In genomic region chr15:101804375-101804774, GRCh38 we compare ENCODE assay signal across 39 cellular contexts. TPM values are rescaled to one million over a fixed set of nuclear protein-coding genes. Genes with fewer than 3 reads are reported as not detected.
"Had no signal": no experiment of that assay in that cellular context is flagged by ENCODE, and none has a peak within 500 bp of the region (broad histone marks: within the 10 kb centered on the region; RNA-seq: fewer than 3 reads in every experiment).

No MANE protein-coding gene starts in this region.

- H3K27ac Mint-ChIP-seq: activated B cell treated with CpG ODN at 0.5 μM for 24 hours; activated CD4-positive, alpha-beta memory T cell treated with anti-CD3 and anti-CD28 coated beads for 36 hours; activated CD4-positive, alpha-beta T cell treated with anti-CD3 and anti-CD28 coated beads, Interleukin-2, amount 10 ng/mL, durations not matched to agents 24 days and 14 days; activated CD8-positive, alpha-beta T cell treated with anti-CD3 and anti-CD28 coated beads for 36 hours; activated naive CD4-positive, alpha-beta T cell treated with anti-CD3 and anti-CD28 coated beads, Interleukin-2, amount 10 ng/mL, durations not matched to agents 7 days and 5 days; activated naive CD4-positive, alpha-beta T cell treated with anti-CD3 and anti-CD28 coated beads, Interleukin-2, amount 50 U/mL, for 24 hours; activated naive CD8-positive, alpha-beta T cell; activated naive CD8-positive, alpha-beta T cell treated with anti-CD3 and anti-CD28 coated beads, Interleukin-2, amount 10 ng/mL, durations not matched to agents 7 days and 5 days; activated naive CD8-positive, alpha-beta T cell treated with anti-CD3 and anti-CD28 coated beads, Interleukin-2, amount 50 U/mL, for 24 hours; activated T-helper 2 cell treated with anti-CD3 and anti-CD28 coated beads, Interferon-gamma antibody, Interleukin-2, Interleukin-4, amounts not matched to agents 10 μg/mL and 5 μg/mL and 100 μg/mL, durations not matched to agents 14 hours and 24 hours and 36 hours; T-helper 1 cell treated with Interleukin-12 subunit alpha and Interleukin-12 subunit beta and Interleukin-4 antibody, amounts not matched to agents 30 μg/mL and 1 μg/mL, for 36 hours; T-helper 2 cell treated with Interferon-gamma antibody and Interleukin-4, amounts not matched to agents 5 μg/mL and 100 μg/mL, for 36 hours had no signal

- H3K36me3 Mint-ChIP-seq: activated CD4-positive, alpha-beta memory T cell treated with anti-CD3 and anti-CD28 coated beads for 36 hours; activated naive CD4-positive, alpha-beta T cell treated with anti-CD3 and anti-CD28 coated beads, Interleukin-2, amount 10 ng/mL, durations not matched to agents 7 days and 5 days; activated naive CD4-positive, alpha-beta T cell treated with anti-CD3 and anti-CD28 coated beads, Interleukin-2, amount 50 U/mL, for 24 hours; activated naive CD8-positive, alpha-beta T cell; activated naive CD8-positive, alpha-beta T cell treated with anti-CD3 and anti-CD28 coated beads, Interleukin-2, amount 10 ng/mL, durations not matched to agents 7 days and 5 days had no signal

- H3K9me3 ChIP-seq: ascending aorta, body of pancreas had no signal

- FAIRE-seq: colon, TTC549 had no signal

- ATAC-seq: activated CD8-positive, alpha-beta T cell treated with anti-CD3 and anti-CD28 coated beads for 36 hours; activated naive CD8-positive, alpha-beta T cell treated with anti-CD3 and anti-CD28 coated beads, Interleukin-2, amount 50 U/mL, for 24 hours; activated T-cell treated with anti-CD3 and anti-CD28 coated beads, Interleukin-2, amount 50 U/mL, for 4 hours; body of pancreas had no signal

- H3K27me3 ChIP-seq: ascending aorta, body of pancreas, brain microvascular endothelial cell, breast epithelium had no signal

- H3K9me3 Mint-ChIP-seq: activated B cell treated with CpG ODN at 0.5 μM for 24 hours; activated CD4-positive, alpha-beta memory T cell treated with anti-CD3 and anti-CD28 coated beads for 36 hours; activated CD4-positive, alpha-beta T cell treated with anti-CD3 and anti-CD28 coated beads, Interleukin-2, amount 10 ng/mL, durations not matched to agents 24 days and 14 days; activated CD8-positive, alpha-beta T cell treated with anti-CD3 and anti-CD28 coated beads for 36 hours; activated naive CD4-positive, alpha-beta T cell treated with anti-CD3 and anti-CD28 coated beads, Interleukin-2, amount 10 ng/mL, durations not matched to agents 7 days and 5 days; activated naive CD8-positive, alpha-beta T cell treated with anti-CD3 and anti-CD28 coated beads, Interleukin-2, amount 10 ng/mL, durations not matched to agents 7 days and 5 days; activated naive CD8-positive, alpha-beta T cell treated with anti-CD3 and anti-CD28 coated beads, Interleukin-2, amount 50 U/mL, for 24 hours; activated T-cell treated with anti-CD3 and anti-CD28 coated beads, Interleukin-2, amount 50 U/mL, for 4 hours; activated T-helper 2 cell treated with anti-CD3 and anti-CD28 coated beads, Interferon-gamma antibody, Interleukin-2, Interleukin-4, amounts not matched to agents 10 μg/mL and 5 μg/mL and 100 μg/mL, durations not matched to agents 14 hours and 24 hours and 36 hours; T-helper 1 cell treated with Interleukin-12 subunit alpha and Interleukin-12 subunit beta and Interleukin-4 antibody, amounts not matched to agents 30 μg/mL and 1 μg/mL, for 36 hours; T-helper 2 cell treated with Interferon-gamma antibody and Interleukin-4, amounts not matched to agents 5 μg/mL and 100 μg/mL, for 36 hours had no signal

- H3K36me3 ChIP-seq: ascending aorta, brain microvascular endothelial cell, breast epithelium had no signal

- H3K4me1 ChIP-seq: ascending aorta, body of pancreas, breast epithelium had no signal

- H3K4me1 Mint-ChIP-seq: activated B cell treated with CpG ODN at 0.5 μM for 24 hours; activated CD4-positive, alpha-beta T cell treated with anti-CD3 and anti-CD28 coated beads, Interleukin-2, amount 10 ng/mL, durations not matched to agents 24 days and 14 days; activated naive CD4-positive, alpha-beta T cell treated with anti-CD3 and anti-CD28 coated beads, Interleukin-2, amount 10 ng/mL, durations not matched to agents 7 days and 5 days; activated naive CD4-positive, alpha-beta T cell treated with anti-CD3 and anti-CD28 coated beads, Interleukin-2, amount 50 U/mL, for 24 hours; activated naive CD8-positive, alpha-beta T cell treated with anti-CD3 and anti-CD28 coated beads, Interleukin-2, amount 10 ng/mL, durations not matched to agents 7 days and 5 days; activated naive CD8-positive, alpha-beta T cell treated with anti-CD3 and anti-CD28 coated beads, Interleukin-2, amount 50 U/mL, for 24 hours had no signal

- H3K4me3 ChIP-seq: ascending aorta, body of pancreas, breast epithelium had no signal

- H3K27ac ChIP-seq: ascending aorta, body of pancreas, brain microvascular endothelial cell, breast epithelium, VCaP had no signal

- H3K4me3 Mint-ChIP-seq: activated B cell treated with CpG ODN at 0.5 μM for 24 hours; activated CD4-positive, alpha-beta memory T cell treated with anti-CD3 and anti-CD28 coated beads for 36 hours; activated CD4-positive, alpha-beta T cell treated with anti-CD3 and anti-CD28 coated beads, Interleukin-2, amount 10 ng/mL, durations not matched to agents 24 days and 14 days; activated CD8-positive, alpha-beta T cell treated with anti-CD3 and anti-CD28 coated beads for 36 hours; activated naive CD4-positive, alpha-beta T cell treated with anti-CD3 and anti-CD28 coated beads, Interleukin-2, amount 10 ng/mL, durations not matched to agents 7 days and 5 days; activated naive CD4-positive, alpha-beta T cell treated with anti-CD3 and anti-CD28 coated beads, Interleukin-2, amount 50 U/mL, for 24 hours; activated naive CD8-positive, alpha-beta T cell; activated naive CD8-positive, alpha-beta T cell treated with anti-CD3 and anti-CD28 coated beads, Interleukin-2, amount 10 ng/mL, durations not matched to agents 7 days and 5 days; activated naive CD8-positive, alpha-beta T cell treated with anti-CD3 and anti-CD28 coated beads, Interleukin-2, amount 50 U/mL, for 24 hours; activated T-cell treated with anti-CD3 and anti-CD28 coated beads, Interleukin-2, amount 50 U/mL, for 4 hours; T-helper 1 cell treated with Interleukin-12 subunit alpha and Interleukin-12 subunit beta and Interleukin-4 antibody, amounts not matched to agents 30 μg/mL and 1 μg/mL, for 36 hours; T-helper 2 cell treated with Interferon-gamma antibody and Interleukin-4, amounts not matched to agents 5 μg/mL and 100 μg/mL, for 36 hours had no signal

- DNase-seq: activated B cell treated with CpG ODN at 0.5 μM for 24 hours; activated CD4-positive, alpha-beta memory T cell treated with anti-CD3 and anti-CD28 coated beads for 36 hours; activated CD4-positive, alpha-beta T cell treated with anti-CD3 and anti-CD28 coated beads for 4 hours; activated CD4-positive, alpha-beta T cell treated with anti-CD3 and anti-CD28 coated beads, Interleukin-2, amount 10 ng/mL, durations not matched to agents 24 days and 14 days; activated CD4-positive, alpha-beta T cell treated with anti-CD3 and anti-CD28 coated beads, Interleukin-2, amount 50 U/mL, for 1 hour; activated CD4-positive, alpha-beta T cell treated with anti-CD3 and anti-CD28 coated beads, Interleukin-2, amount 50 U/mL, for 4 hours; activated CD4-positive, CD25-positive, alpha-beta regulatory T cell treated with anti-CD3 and anti-CD28 coated beads, Interleukin-2, amount 50 U/mL, for 72 hours; activated CD8-positive, alpha-beta memory T cell treated with anti-CD3 and anti-CD28 coated beads, Interleukin-2, amount 50 U/mL, for 4 hours; activated CD8-positive, alpha-beta T cell treated with anti-CD3 and anti-CD28 coated beads for 36 hours; activated effector memory CD4-positive, alpha-beta T cell treated with Interleukin-2 at 50 U/mL for 16 hours; activated gamma-delta T cell; activated naive CD4-positive, alpha-beta T cell treated with anti-CD3 and anti-CD28 coated beads, Interleukin-2, amount 10 ng/mL, durations not matched to agents 7 days and 5 days; activated naive CD4-positive, alpha-beta T cell treated with Interleukin-2 at 50 U/mL for 16 hours; activated naive CD8-positive, alpha-beta T cell treated with anti-CD3 and anti-CD28 coated beads, Interleukin-2, amount 10 ng/mL, durations not matched to agents 7 days and 5 days; activated naive CD8-positive, alpha-beta T cell treated with anti-CD3 and anti-CD28 coated beads, Interleukin-2, amount 50 U/mL, for 24 hours; activated T-cell treated with anti-CD3 and anti-CD28 coated beads for 4 hours; activated T-cell treated with anti-CD3 and anti-CD28 coated beads, Interleukin-2, amount 50 U/mL, for 1 hour; activated T-cell treated with anti-CD3 and anti-CD28 coated beads, Interleukin-2, amount 50 U/mL, for 4 hours; amygdala; anterior cingulate cortex; body of pancreas; brain microvascular endothelial cell; central memory CD4-positive, alpha-beta T cell; T-helper 2 cell; T-helper 9 cell had no signal

RNA-seq across cellular contexts. Expression of gene OR4F6, which starts 1.1 kb away (rescaled TPM):
- total RNA-seq: activated B cell treated with CpG ODN at 0.5 μM for 24 hours; activated CD4-positive, alpha-beta memory T cell treated with anti-CD3 and anti-CD28 coated beads for 36 hours; activated CD4-positive, alpha-beta T cell treated with anti-CD3 and anti-CD28 coated beads, Interleukin-2, amount 10 ng/mL, durations not matched to agents 24 days and 14 days; activated CD8-positive, alpha-beta memory T cell treated with anti-CD3 and anti-CD28 coated beads for 36 hours; activated CD8-positive, alpha-beta T cell treated with anti-CD3 and anti-CD28 coated beads for 36 hours; activated naive CD8-positive, alpha-beta T cell treated with anti-CD3 and anti-CD28 coated beads, Interleukin-2, amount 10 ng/mL, durations not matched to agents 7 days and 5 days; activated T-cell treated with anti-CD3 and anti-CD28 coated beads, Interleukin-2, amount 50 U/mL, for 4 hours; activated T-helper 2 cell treated with anti-CD3 and anti-CD28 coated beads, Interferon-gamma antibody, Interleukin-2, Interleukin-4, amounts not matched to agents 10 μg/mL and 5 μg/mL and 100 μg/mL, durations not matched to agents 14 hours and 24 hours and 36 hours; ascending aorta; body of pancreas; breast epithelium; cardiac septum; cerebellum had no signal
- polyA plus RNA-seq: adipose tissue had no signal

RNA-seq across cellular contexts. Expression of gene OR4F15, which starts 7.6 kb away (rescaled TPM):
- total RNA-seq: activated B cell treated with CpG ODN at 0.5 μM for 24 hours; activated CD4-positive, alpha-beta memory T cell treated with anti-CD3 and anti-CD28 coated beads for 36 hours; activated CD4-positive, alpha-beta T cell treated with anti-CD3 and anti-CD28 coated beads, Interleukin-2, amount 10 ng/mL, durations not matched to agents 24 days and 14 days; activated CD8-positive, alpha-beta memory T cell treated with anti-CD3 and anti-CD28 coated beads for 36 hours; activated CD8-positive, alpha-beta T cell treated with anti-CD3 and anti-CD28 coated beads for 36 hours; activated naive CD8-positive, alpha-beta T cell treated with anti-CD3 and anti-CD28 coated beads, Interleukin-2, amount 10 ng/mL, durations not matched to agents 7 days and 5 days; activated T-cell treated with anti-CD3 and anti-CD28 coated beads, Interleukin-2, amount 50 U/mL, for 4 hours; activated T-helper 2 cell treated with anti-CD3 and anti-CD28 coated beads, Interferon-gamma antibody, Interleukin-2, Interleukin-4, amounts not matched to agents 10 μg/mL and 5 μg/mL and 100 μg/mL, durations not matched to agents 14 hours and 24 hours and 36 hours; ascending aorta; body of pancreas; breast epithelium; cardiac septum; cerebellum had no signal
- polyA plus RNA-seq: adipose tissue had no signal
